Comparison of ENCODE assay signal across 16 cellular contexts in genomic region chr19:6076291-6076665, GRCh38. TPM values are rescaled to one million over a fixed set of nuclear protein-coding genes. Genes with fewer than 3 reads are reported as not detected.
A peak's percentile ranks its signal among the peaks of the same experiment; 100 is the strongest.
DNase-seq lines count a peak whose midpoint lies in the region; ATAC-seq and TF ChIP-seq lines count a peak whose summit lies in the region.
"Had no signal": no experiment of that assay in that cellular context is flagged by ENCODE, and none has a peak within 500 bp of the region (broad histone marks: within the 10 kb centered on the region; RNA-seq: fewer than 3 reads in every experiment).

No MANE protein-coding gene starts in this region.

- H3K36me3 ChIP-seq in BJ (ENCODE audit: control insufficient read depth, insufficient read depth, low read length) (no peaks in the 10 kb centered on the region), brain microvascular endothelial cell (replicated peaks) (no peaks in the 10 kb centered on the region), muscle layer of colon (ENCODE audit: insufficient read depth, low read length) (peaks cover 7% of the 10 kb centered on the region), stomach smooth muscle (ENCODE audit: control insufficient read depth in 2 of 2, insufficient read depth in 2 of 2, low read length in 2 of 2) (peaks cover 0 to 3% of the 10 kb centered on the region in 2 donors)
- H3K36me3 ChIP-seq: WERI-Rb-1 had no signal

- peak overlapping the region; percentile 7; the same call in 1 of the 2 replicates for H3K4me3 ChIP-seq in BJ (ENCODE audit: low read depth, low read length)
- H3K4me3 ChIP-seq in brain microvascular endothelial cell (ENCODE audit: low read depth, low read length), result no peak overlapping the region
- peak overlapping the region in 1 of 2 donors; percentile 19 for H3K4me3 ChIP-seq in muscle layer of colon (ENCODE audit: low read depth in 1 of 2, low read length in 2 of 2)
- peak overlapping the region in 1 of 2 donors; percentile 36 for H3K4me3 ChIP-seq in stomach smooth muscle (ENCODE audit: low read length in 2 of 2)

- in situ Hi-C loops in brain microvascular endothelial cell (cut with HindIII; ENCODE audit: low pct_ligation_motif_present, low sequenced_read_pairs), result no loop called here

- H3K9ac ChIP-seq in muscle layer of colon (ENCODE audit: low read length) (peak overlapping the region; percentile 2), stomach smooth muscle (ENCODE audit: low read length in 2 of 2) (peak overlapping the region in 1 of 2 donors; percentile 8)
- H3K9ac ChIP-seq: parathyroid adenoma had no signal

- POLR2A ChIA-PET in BJ (lab: Charles Lee), result no interaction called here

- no peak for ATAC-seq in GM21723 (IDR thresholded peaks at IDR 0.05; ENCODE audit: unreplicated experiment)
- ATAC-seq: activated CD8-positive, alpha-beta T cell treated with anti-CD3 and anti-CD28 coated beads, Interleukin-2, amount 10 ng/mL, durations not matched to agents 7 days and 5 days; T-cell had no signal

- DNase-seq in BJ (ENCODE audit: low read depth) (no peak), brain microvascular endothelial cell (no peak), COLO829 (ENCODE audit: low spot score) (no peak), amniotic stem cell (lab: John Stamatoyannopoulos, UW) (no peak), NCI-H1105 (lab: John Stamatoyannopoulos, UW) (no peak)
- DNase-seq: activated CD8-positive, alpha-beta T cell treated with anti-CD3 and anti-CD28 coated beads, Interleukin-2, amount 10 ng/mL, durations not matched to agents 7 days and 5 days; CD8-positive, alpha-beta memory T cell; glutamatergic neuron; NCI-H2029 treated with DMSO at 0.1 percent for 48 hours; NCI-H526 treated with DMSO at 0.1 percent for 48 hours; T-cell; WERI-Rb-1 had no signal

- H3K4me1 ChIP-seq in muscle layer of colon (ENCODE audit: insufficient read depth, low read length), result peaks cover 54% of the 10 kb centered on the region
- peaks cover 38% of the 10 kb centered on the region for H3K4me1 ChIP-seq in stomach smooth muscle (ENCODE audit: control insufficient read depth, insufficient read depth, low read length)
- H3K4me1 ChIP-seq: parathyroid adenoma had no signal

- CTCF ChIA-PET in BJ (lab: Yijun Ruan, JAX), result interaction anchor here (0.8 to 2.1 kb wide), 9 partner anchors 16 to 142 kb away, joined by 3 to 5 read pairs (median 3); no protein-coding TSS in a partner anchor

- TF ChIP-seq CTCF in BJ (IDR thresholded peaks at IDR 0.05; ENCODE audit: insufficient read depth, low read depth, low read length), result no peak
- no peak for TF ChIP-seq CTCF in brain microvascular endothelial cell (IDR thresholded peaks at IDR 0.05; ENCODE audit: low read depth, low read length, missing control alignments)

- no peaks in the 10 kb centered on the region for H3K9me3 ChIP-seq in muscle layer of colon (ENCODE audit: low read length)
- no peaks in the 10 kb centered on the region for H3K9me3 ChIP-seq in stomach smooth muscle (ENCODE audit: control insufficient read depth in 2 of 2, low read length in 2 of 2)

- H3K27ac ChIP-seq in brain microvascular endothelial cell, result peak overlapping the region; percentile 32
- peak overlapping the region; percentile 77 for H3K27ac ChIP-seq in muscle layer of colon (ENCODE audit: low read depth, low read length)
- H3K27ac ChIP-seq in stomach smooth muscle (ENCODE audit: low read length), result peak overlapping the region; percentile 79
- H3K27ac ChIP-seq: parathyroid adenoma, WERI-Rb-1 had no signal

- H3K27me3 ChIP-seq in BJ (ENCODE audit: control insufficient read depth, insufficient read depth, low read length) (no peaks in the 10 kb centered on the region), brain microvascular endothelial cell (replicated peaks) (no peaks in the 10 kb centered on the region), muscle layer of colon (ENCODE audit: control insufficient read depth in 1 of 2, insufficient read depth in 2 of 2, low read length in 2 of 2) (no peaks in the 10 kb centered on the region), stomach smooth muscle (ENCODE audit: control insufficient read depth in 1 of 2, insufficient read depth in 2 of 2, low read length in 2 of 2) (no peaks in the 10 kb centered on the region)

RNA-seq across cellular contexts. Expression of gene RFX2, which starts 34.0 kb away (rescaled TPM):
- polyA plus RNA-seq in BJ (2011; rRNA removed), result 4.9 and 5.7 TPM in 2 replicates
- polyA minus RNA-seq in BJ (2011; rRNA and poly(A)+ RNA removed), result 9.2 and 10.4 TPM in 2 replicates

RNA-seq across cellular contexts. Expression of gene ACSBG2, which starts 59.2 kb away (rescaled TPM):
- not detected in 2 replicates for polyA plus RNA-seq in BJ (2011; rRNA removed)
- polyA minus RNA-seq in BJ (2011; rRNA and poly(A)+ RNA removed), result not detected in 2 replicates
- polyA plus RNA-seq: CD8-positive, alpha-beta memory T cell had no signal
